In genomic region chr2:97911922-97912575, GRCh38 we compare ENCODE assay signal across 2 cellular contexts.
TF ChIP-seq lines count a peak whose summit lies in the region.

No MANE protein-coding gene starts in this region.

TF ChIP-seq in IMR-90, 13 proteins besides CTCF, POLR2A, EP300 and RAD21:
- TF ChIP-seq FOS (IDR thresholded peaks at IDR 0.05; ENCODE audit: low read depth, low read length) (no peak), MAZ (IDR thresholded peaks at IDR 0.05; ENCODE audit: borderline replicate concordance, low read depth, low read length) (no peak), NFE2L2 (IDR thresholded peaks at IDR 0.05; ENCODE audit: low read depth, low read length) (no peak), BHLHE40 (IDR thresholded peaks at IDR 0.05; ENCODE audit: low read depth, low read length) (no peak), ELK1 (IDR thresholded peaks at IDR 0.05; ENCODE audit: borderline replicate concordance, low read depth, low read length) (no peak), SMC3 (IDR thresholded peaks at IDR 0.05; ENCODE audit: low read depth, low read length) (no peak), RCOR1 (IDR thresholded peaks at IDR 0.05; ENCODE audit: insufficient replicate concordance, low read length) (no peak), CHD1 (IDR thresholded peaks at IDR 0.05; ENCODE audit: low read depth, low read length) (no peak), CEBPB (IDR thresholded peaks at IDR 0.05; ENCODE audit: low read depth, low read length) (no peak), USF2 (IDR thresholded peaks at IDR 0.05; ENCODE audit: low read depth, low read length) (no peak), MAFK (IDR thresholded peaks at IDR 0.05; ENCODE audit: low read depth, low read length) (no peak), RFX5 (IDR thresholded peaks at IDR 0.05; ENCODE audit: low read depth, low read length) (no peak), MXI1 (IDR thresholded peaks at IDR 0.05; ENCODE audit: borderline replicate concordance, low read depth, low read length) (no peak)

TF ChIP-seq in GM12878, 131 proteins besides CTCF, POLR2A, EP300 and RAD21 (continues in another document):
- TF ChIP-seq KDM1A (IDR thresholded peaks at IDR 0.05; ENCODE audit: borderline replicate concordance) (no peak), NR2F1 (conservative IDR thresholded peaks at IDR 0.05) (peak; percentile 74), CBX5 (IDR thresholded peaks at IDR 0.05; ENCODE audit: low read depth) (no peak), MXI1 (IDR thresholded peaks at IDR 0.05; ENCODE audit: low read depth, low read length) (no peak), GATAD2B (conservative IDR thresholded peaks at IDR 0.05; ENCODE audit: low read depth) (no peak), EGR1 (IDR thresholded peaks at IDR 0.05; ENCODE audit: borderline replicate concordance in 1 of 2, low read depth in 2 of 2, low read length in 2 of 2) (no peak), YY1 (IDR thresholded peaks at IDR 0.05; ENCODE audit: low read depth, low read length) (no peak), SREBF1 (IDR thresholded peaks at IDR 0.05; ENCODE audit: low read length) (no peak), HCFC1 (IDR thresholded peaks at IDR 0.05; ENCODE audit: low read length) (no peak), MYB (IDR thresholded peaks at IDR 0.05; ENCODE audit: borderline replicate concordance, low read depth, low read length) (no peak), NBN (IDR thresholded peaks at IDR 0.05) (no peak), FOXM1 (IDR thresholded peaks at IDR 0.05; ENCODE audit: low read depth, low read length) (peak; percentile 59; the same call in 1 of the 2 replicates), SUZ12 (IDR thresholded peaks at IDR 0.05; ENCODE audit: unreplicated experiment) (no peak), IKZF1 (conservative IDR thresholded peaks at IDR 0.05) (0 out of 2 replicates have a peak, but pooled peaks have one; percentile 24), USF1 (IDR thresholded peaks at IDR 0.05; ENCODE audit: borderline replicate concordance, extremely low read length, insufficient read depth, low read depth, low read length) (no peak), IKZF2 (IDR thresholded peaks at IDR 0.05) (0 out of 4 replicates have a peak, but pooled peaks of 1 of the 2 experiments have one; percentile 13), POU2F2 (IDR thresholded peaks at IDR 0.05; ENCODE audit: borderline replicate concordance, low read depth, low read length) (no peak), CHD1 (IDR thresholded peaks at IDR 0.05; ENCODE audit: low read depth, low read length) (no peak), IRF3 (IDR thresholded peaks at IDR 0.05) (no peak), RELA (IDR thresholded peaks at IDR 0.05; ENCODE audit: borderline replicate concordance, partially characterized antibody) (peak; percentile 76), PKNOX1 (IDR thresholded peaks at IDR 0.05) (peak; percentile 87), NFXL1 (IDR thresholded peaks at IDR 0.05; ENCODE audit: borderline replicate concordance) (no peak), FOS (IDR thresholded peaks at IDR 0.05; ENCODE audit: borderline replicate concordance, extremely low read depth, insufficient read length) (no peak), TCF3 (IDR thresholded peaks at IDR 0.05; ENCODE audit: borderline replicate concordance, insufficient read depth, low read depth, low read length) (no peak), ZBTB4 (CRISPR knock-in tag; IDR thresholded peaks at IDR 0.05) (no peak), IRF4 (IDR thresholded peaks at IDR 0.05; ENCODE audit: low read depth, low read length) (0 out of 2 replicates have a peak, but pooled peaks have one; percentile 10), SUPT20H (IDR thresholded peaks at IDR 0.05; ENCODE audit: borderline replicate concordance, control insufficient read depth, low read depth, low read length) (no peak), MLLT1 (IDR thresholded peaks at IDR 0.05) (no peak), RELB (IDR thresholded peaks at IDR 0.05; ENCODE audit: low read depth) (peak; percentile 54; the same call in 1 of the 2 replicates), HSF1 (IDR thresholded peaks at IDR 0.05; ENCODE audit: low read depth, low read length) (no peak), PBX3 (IDR thresholded peaks at IDR 0.05; ENCODE audit: insufficient replicate concordance, low read depth, low read length) (peak; percentile 17), ATF3 (IDR thresholded peaks at IDR 0.05; ENCODE audit: borderline replicate concordance, extremely low read depth, low read depth, low read length) (no peak), ZNF217 (IDR thresholded peaks at IDR 0.05) (0 out of 2 replicates have a peak, but pooled peaks have one; percentile 46), TCF7 (IDR thresholded peaks at IDR 0.05; ENCODE audit: borderline replicate concordance) (no peak), NRF1 (conservative IDR thresholded peaks at IDR 0.05; ENCODE audit: low read depth, low read length) (no peak), WRNIP1 (IDR thresholded peaks at IDR 0.05; ENCODE audit: borderline replicate concordance, low read depth, low read length) (no peak), FOXK2 (IDR thresholded peaks at IDR 0.05) (no peak), CUX1 (IDR thresholded peaks at IDR 0.05; ENCODE audit: insufficient replicate concordance, low read depth, low read length) (no peak)
